Comparison of ENCODE assay signal across 8 cellular contexts in the genomic region with DNA sequence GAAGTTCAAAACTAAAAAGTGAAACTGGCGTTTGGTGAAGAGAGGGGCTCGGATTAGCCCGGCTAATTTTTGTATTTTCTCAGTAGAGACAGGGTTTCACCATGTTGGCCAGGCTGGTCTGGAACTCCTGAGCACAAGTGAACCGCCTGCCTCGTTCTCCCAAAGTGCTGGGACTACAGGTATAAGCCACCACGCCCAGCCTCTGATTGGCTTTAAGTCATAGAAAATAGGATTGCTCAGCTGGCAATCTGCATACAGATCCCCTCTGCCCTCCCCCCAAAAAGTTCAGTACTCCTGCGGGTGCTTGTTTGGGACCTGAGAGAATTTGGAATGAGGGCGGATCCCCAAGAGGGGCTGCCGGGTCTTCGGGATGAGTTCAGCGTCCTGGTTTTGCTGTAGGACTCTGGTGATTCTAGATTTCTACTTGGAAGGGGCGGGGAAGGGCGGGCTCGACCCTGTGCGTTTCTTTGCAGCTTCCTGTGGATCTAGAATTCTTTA. TPM values are rescaled to one million over a fixed set of nuclear protein-coding genes. Genes with fewer than 3 reads are reported as not detected.
DNase-seq lines count a peak whose midpoint lies in the region; ATAC-seq and TF ChIP-seq lines count a peak whose summit lies in the region.

No MANE protein-coding gene starts in this region.

- H3K4me3 Mint-ChIP-seq in activated T-cell treated with anti-CD3 and anti-CD28 coated beads, Interleukin-2, amount 50 U/mL, for 4 hours = peak overlapping the region; percentile 75
- peak overlapping the region; percentile 75 for H3K4me3 Mint-ChIP-seq in activated T-helper 1 cell treated with anti-CD3 and anti-CD28 coated beads, Interleukin-12 subunit alpha, Interleukin-12 subunit beta, Interleukin-2, Interleukin-4 antibody, amounts not matched to agents 30 ng/mL and 10 ng/mL and 1 ng/mL, durations not matched to agents 14 hours and 24 hours and 36 hours

- no peaks in the 10 kb centered on the region for H3K4me1 ChIP-seq in thoracic aorta (ENCODE audit: control insufficient read depth in 1 of 2, low read depth in 2 of 2)

- H3K27me3 Mint-ChIP-seq in activated T-cell treated with anti-CD3 and anti-CD28 coated beads, Interleukin-2, amount 50 U/mL, for 4 hours (ENCODE audit: low read depth) = no peaks in the 10 kb centered on the region
- H3K27me3 Mint-ChIP-seq in activated T-helper 1 cell treated with anti-CD3 and anti-CD28 coated beads, Interleukin-12 subunit alpha, Interleukin-12 subunit beta, Interleukin-2, Interleukin-4 antibody, amounts not matched to agents 30 ng/mL and 10 ng/mL and 1 ng/mL, durations not matched to agents 14 hours and 24 hours and 36 hours (ENCODE audit: insufficient read depth) = no peaks in the 10 kb centered on the region

- no peak for DNase-seq in activated T-cell treated with anti-CD3 and anti-CD28 coated beads, Interleukin-2, amount 50 U/mL, for 4 hours
- DNase-seq in activated T-cell treated with anti-CD3 and anti-CD28 coated beads, Interleukin-2, amount 50 U/mL, for 48 hours = no peak
- no peak for DNase-seq in activated T-helper 1 cell treated with anti-CD3 and anti-CD28 coated beads, Interleukin-12 subunit alpha, Interleukin-12 subunit beta, Interleukin-2, Interleukin-4 antibody, amounts not matched to agents 30 ng/mL and 10 ng/mL and 1 ng/mL, durations not matched to agents 14 hours and 24 hours and 36 hours (ENCODE audit: low spot score)
- DNase-seq in left colon (peak; percentile 40 to 53), thoracic aorta (ENCODE audit: low spot score) (no peak), C1 segment of cervical spinal cord (lab: John Stamatoyannopoulos, UW) (no peak), cerebellum (ENCODE audit: low spot score) (no peak)

- peak; percentile 1 to 5 for ATAC-seq in activated T-cell treated with anti-CD3 and anti-CD28 coated beads, Interleukin-2, amount 50 U/mL, for 4 hours
- ATAC-seq in left colon (peak; percentile 25), thoracic aorta (ENCODE audit: insufficient number of reproducible peaks, low FRiP score, low read depth) (no peak), GM19324 (IDR thresholded peaks at IDR 0.05; ENCODE audit: low FRiP score, unreplicated experiment) (no peak)

- peak overlapping the region in 1 of 2 donors; percentile 49 for H3K27ac ChIP-seq in thoracic aorta

- no peaks in the 10 kb centered on the region for H3K9me3 ChIP-seq in thoracic aorta

- no peak for TF ChIP-seq CTCF in thoracic aorta (IDR thresholded peaks at IDR 0.05)

- no peaks in the 10 kb centered on the region for H3K27me3 ChIP-seq in thoracic aorta (replicated peaks; ENCODE audit: insufficient read depth)

- H3K4me1 Mint-ChIP-seq in activated T-cell treated with anti-CD3 and anti-CD28 coated beads, Interleukin-2, amount 50 U/mL, for 4 hours (ENCODE audit: low read depth) = peaks cover 18% of the 10 kb centered on the region
- no peaks in the 10 kb centered on the region for H3K4me1 Mint-ChIP-seq in activated T-helper 1 cell treated with anti-CD3 and anti-CD28 coated beads, Interleukin-12 subunit alpha, Interleukin-12 subunit beta, Interleukin-2, Interleukin-4 antibody, amounts not matched to agents 30 ng/mL and 10 ng/mL and 1 ng/mL, durations not matched to agents 14 hours and 24 hours and 36 hours (ENCODE audit: low read depth)

- intact Hi-C loops in activated T-helper 1 cell treated with anti-CD3 and anti-CD28 coated beads, Interleukin-12 subunit alpha, Interleukin-12 subunit beta, Interleukin-2, Interleukin-4 antibody, amounts not matched to agents 30 ng/mL and 10 ng/mL and 1 ng/mL, durations not matched to agents 14 hours and 24 hours and 36 hours (cut with micrococcal nuclease) = loop anchor here (1.0 to 2.0 kb wide), 3 partner anchors 25 to 100 kb away; no protein-coding TSS in a partner anchor
- intact Hi-C loops in left colon (cut with DNase I, micrococcal nuclease) = no loop called here

- peak overlapping the region; percentile 82 for H3K4me3 ChIP-seq in thoracic aorta

- peak overlapping the region; percentile 75 for H3K27ac Mint-ChIP-seq in activated T-helper 1 cell treated with anti-CD3 and anti-CD28 coated beads, Interleukin-12 subunit alpha, Interleukin-12 subunit beta, Interleukin-2, Interleukin-4 antibody, amounts not matched to agents 30 ng/mL and 10 ng/mL and 1 ng/mL, durations not matched to agents 14 hours and 24 hours and 36 hours

- H3K36me3 Mint-ChIP-seq in activated T-cell treated with anti-CD3 and anti-CD28 coated beads, Interleukin-2, amount 50 U/mL, for 4 hours (ENCODE audit: insufficient read depth) = no peaks in the 10 kb centered on the region
- peaks cover 9% of the 10 kb centered on the region for H3K36me3 Mint-ChIP-seq in activated T-helper 1 cell treated with anti-CD3 and anti-CD28 coated beads, Interleukin-12 subunit alpha, Interleukin-12 subunit beta, Interleukin-2, Interleukin-4 antibody, amounts not matched to agents 30 ng/mL and 10 ng/mL and 1 ng/mL, durations not matched to agents 14 hours and 24 hours and 36 hours (ENCODE audit: low read depth)

- H3K9me3 Mint-ChIP-seq in activated T-cell treated with anti-CD3 and anti-CD28 coated beads, Interleukin-2, amount 50 U/mL, for 4 hours = no peaks in the 10 kb centered on the region
- no peaks in the 10 kb centered on the region for H3K9me3 Mint-ChIP-seq in activated T-helper 1 cell treated with anti-CD3 and anti-CD28 coated beads, Interleukin-12 subunit alpha, Interleukin-12 subunit beta, Interleukin-2, Interleukin-4 antibody, amounts not matched to agents 30 ng/mL and 10 ng/mL and 1 ng/mL, durations not matched to agents 14 hours and 24 hours and 36 hours

- H3K36me3 ChIP-seq in thoracic aorta = no peaks in the 10 kb centered on the region

RNA-seq across cellular contexts. Expression of a gene that starts 0.5 kb away (rescaled TPM):
- total RNA-seq in activated T-cell treated with anti-CD3 and anti-CD28 coated beads, Interleukin-2, amount 50 U/mL, for 4 hours = 10 to 100 TPM; 29.5 to 40.8 (median 29.8) TPM
- 72.2 and 80.9 TPM in 2 replicates for total RNA-seq in activated T-helper 1 cell treated with anti-CD3 and anti-CD28 coated beads, Interleukin-12 subunit alpha, Interleukin-12 subunit beta, Interleukin-2, Interleukin-4 antibody, amounts not matched to agents 30 ng/mL and 10 ng/mL and 1 ng/mL, durations not matched to agents 14 hours and 24 hours and 36 hours
- total RNA-seq in left colon (10 to 100 TPM; 26.8 to 29.3 TPM), thoracic aorta (10 to 100 TPM in 1 of 2 donors, 1 to 10 TPM in 1; 8.1 to 54.3 TPM), cerebellum (27.8 TPM)

Comparison
In these comparisons a context has a peak if more than half of its experiments do, and no peak if none do; other contexts are left out.
1. ATAC-seq: peak in activated T-cell treated with anti-CD3 and anti-CD28 coated beads, Interleukin-2, amount 50 U/mL, for 4 hours (2 of 2) and left colon (single experiment); none in thoracic aorta (single experiment) and GM19324 (single experiment).
2. DNase-seq: peak in left colon (2 of 2); none in activated T-cell treated with anti-CD3 and anti-CD28 coated beads, Interleukin-2, amount 50 U/mL, for 4 hours (single experiment), activated T-cell treated with anti-CD3 and anti-CD28 coated beads, Interleukin-2, amount 50 U/mL, for 48 hours (0 of 2), activated T-helper 1 cell treated with anti-CD3 and anti-CD28 coated beads, Interleukin-12 subunit alpha, Interleukin-12 subunit beta, Interleukin-2, Interleukin-4 antibody, amounts not matched to agents 30 ng/mL and 10 ng/mL and 1 ng/mL, durations not matched to agents 14 hours and 24 hours and 36 hours (single experiment), thoracic aorta (single experiment), C1 segment of cervical spinal cord (0 of 14) and cerebellum (single experiment).